In genomic region chr16:19092653-19093410, GRCh38 we compare ENCODE assay signal across 18 cellular contexts. TPM values are rescaled to one million over a fixed set of nuclear protein-coding genes. Genes with fewer than 3 reads are reported as not detected.
A peak's percentile ranks its signal among the peaks of the same experiment; 100 is the strongest.
DNase-seq lines count a peak whose midpoint lies in the region; ATAC-seq and TF ChIP-seq lines count a peak whose summit lies in the region.
"Had no signal": no experiment of that assay in that cellular context is flagged by ENCODE, and none has a peak within 500 bp of the region (broad histone marks: within the 10 kb centered on the region; RNA-seq: fewer than 3 reads in every experiment).

No MANE protein-coding gene starts in this region.

- H3K27me3 ChIP-seq in ACC112 (ENCODE audit: insufficient read depth, low read length), result no peaks in the 10 kb centered on the region
- H3K27me3 ChIP-seq in Karpas-422 (ENCODE audit: low read length), result no peaks in the 10 kb centered on the region
- H3K27me3 ChIP-seq in skeletal muscle satellite cell (ENCODE audit: control insufficient read depth, insufficient read depth, low read length), result no peaks in the 10 kb centered on the region
- H3K27me3 ChIP-seq: Peyer's patch had no signal

- peaks cover 3% of the 10 kb centered on the region for H3K27me3 Mint-ChIP-seq in dendritic cell treated with granulocyte-macrophage colony-stimulating factor and Interleukin-4, amounts not matched to agents 40 ng/mL and 50 ng/mL, for 4 days
- H3K27me3 Mint-ChIP-seq in nephron progenitor cell (ENCODE audit: low read depth, poor library complexity), result peaks cover 11% of the 10 kb centered on the region
- H3K27me3 Mint-ChIP-seq: IgD-negative memory B cell had no signal

- ATAC-seq in HG03439 (IDR thresholded peaks at IDR 0.05; ENCODE audit: unreplicated experiment), result no peak

- DNase-seq in Karpas-422, result peak; percentile 7
- no peak for DNase-seq in nephron progenitor cell
- DNase-seq in cortex of kidney (lab: John Stamatoyannopoulos, UW), result no peak
- DNase-seq: COR-L47, DMS153, NCI-H1417 treated with DMSO at 0.1 percent for 48 hours, NCI-H2029, NCI-H510A, NCI-H774, Peyer's patch, SHP77, SK-N-SH had no signal

- H3K9me3 Mint-ChIP-seq in dendritic cell treated with granulocyte-macrophage colony-stimulating factor and Interleukin-4, amounts not matched to agents 40 ng/mL and 50 ng/mL, for 4 days, result peaks cover 23% of the 10 kb centered on the region
- H3K9me3 Mint-ChIP-seq in nephron progenitor cell, result peaks cover 18% of the 10 kb centered on the region

- peaks cover 1% of the 10 kb centered on the region; the same call in 1 of the 2 replicates for H3K36me3 ChIP-seq in ACC112 (ENCODE audit: insufficient read depth, low read length)
- H3K36me3 ChIP-seq in Karpas-422 (ENCODE audit: insufficient read depth, low read length), result no peaks in the 10 kb centered on the region
- no peaks in the 10 kb centered on the region for H3K36me3 ChIP-seq in skeletal muscle satellite cell (ENCODE audit: insufficient read depth, low read length)
- H3K36me3 ChIP-seq: Peyer's patch had no signal

- H3K4me2 ChIP-seq in Karpas-422 (ENCODE audit: low read depth, low read length, poor library complexity, severe bottlenecking) (no peak overlapping the region), skeletal muscle satellite cell (ENCODE audit: low read length) (peak overlapping the region; percentile 69)
- H3K4me2 ChIP-seq: SK-N-SH had no signal

- H3K4me3 ChIP-seq in ACC112 (ENCODE audit: low read depth, low read length) (peak overlapping the region; percentile 14; the same call in 1 of the 2 replicates), Karpas-422 (ENCODE audit: low read length) (no peak overlapping the region), skeletal muscle satellite cell (ENCODE audit: low read length) (peak overlapping the region; percentile 44)
- H3K4me3 ChIP-seq: Peyer's patch had no signal

- H3K4me1 ChIP-seq in ACC112 (ENCODE audit: control insufficient read depth, insufficient read depth, low read length, unreplicated experiment), result peaks cover 10% of the 10 kb centered on the region
- H3K4me1 ChIP-seq in Karpas-422 (ENCODE audit: low read length), result no peaks in the 10 kb centered on the region
- peaks cover 14% of the 10 kb centered on the region for H3K4me1 ChIP-seq in skeletal muscle satellite cell (ENCODE audit: control insufficient read depth, insufficient read depth, low read length)

- H3K9ac ChIP-seq in Karpas-422 (ENCODE audit: low read length) (no peak overlapping the region), skeletal muscle satellite cell (ENCODE audit: low read depth, low read length) (peak overlapping the region; percentile 33)
- H3K9ac ChIP-seq: SK-N-SH had no signal

- H3K79me2 ChIP-seq in ACC112 (ENCODE audit: control insufficient read depth, insufficient read depth, low read length, unreplicated experiment), result no peaks in the 10 kb centered on the region
- H3K79me2 ChIP-seq in Karpas-422 (ENCODE audit: low read length), result no peaks in the 10 kb centered on the region

- peaks cover 16% of the 10 kb centered on the region for H3K36me3 Mint-ChIP-seq in dendritic cell treated with granulocyte-macrophage colony-stimulating factor and Interleukin-4, amounts not matched to agents 40 ng/mL and 50 ng/mL, for 4 days (ENCODE audit: low read depth)
- H3K36me3 Mint-ChIP-seq in nephron progenitor cell (ENCODE audit: low read depth), result no peaks in the 10 kb centered on the region
- H3K36me3 Mint-ChIP-seq: CD14-positive monocyte had no signal

- no peak overlapping the region for H3K4me3 Mint-ChIP-seq in dendritic cell treated with granulocyte-macrophage colony-stimulating factor and Interleukin-4, amounts not matched to agents 40 ng/mL and 50 ng/mL, for 4 days
- H3K4me3 Mint-ChIP-seq in nephron progenitor cell, result no peak overlapping the region
- H3K4me3 Mint-ChIP-seq: CD14-positive monocyte had no signal

- no peak for TF ChIP-seq CTCF in nephron progenitor cell (IDR thresholded peaks at IDR 0.05)

- H2AFZ ChIP-seq in ACC112 (ENCODE audit: low read length, unreplicated experiment), result no peak overlapping the region
- no peak overlapping the region for H2AFZ ChIP-seq in Karpas-422 (ENCODE audit: low read length)

- no peaks in the 10 kb centered on the region for H3K9me2 ChIP-seq in Karpas-422 (replicated peaks; ENCODE audit: insufficient read depth, low read length)
- H3K9me2 ChIP-seq: SK-N-SH had no signal

- intact Hi-C loops in dendritic cell treated with granulocyte-macrophage colony-stimulating factor and Interleukin-4, amounts not matched to agents 40 ng/mL and 50 ng/mL, for 4 days (cut with micrococcal nuclease), result no loop called here

- H4K20me1 ChIP-seq in Karpas-422 (ENCODE audit: insufficient read depth, low read depth, low read length), result no peaks in the 10 kb centered on the region

- peak overlapping the region; percentile 37 for H3K27ac Mint-ChIP-seq in dendritic cell treated with granulocyte-macrophage colony-stimulating factor and Interleukin-4, amounts not matched to agents 40 ng/mL and 50 ng/mL, for 4 days
- H3K27ac Mint-ChIP-seq in nephron progenitor cell, result no peak overlapping the region

- H3K27ac ChIP-seq in ACC112 (ENCODE audit: low read depth, low read length) (peak overlapping the region; percentile 90), Karpas-422 (ENCODE audit: low read length) (no peak overlapping the region)
- H3K27ac ChIP-seq: Peyer's patch had no signal

- H3K9me3 ChIP-seq in Karpas-422 (ENCODE audit: low read length), result no peaks in the 10 kb centered on the region
- no peaks in the 10 kb centered on the region for H3K9me3 ChIP-seq in skeletal muscle satellite cell (replicated peaks; ENCODE audit: low read length)
- H3K9me3 ChIP-seq: Peyer's patch, SK-N-SH had no signal

- peaks cover 41% of the 10 kb centered on the region for H3K4me1 Mint-ChIP-seq in dendritic cell treated with granulocyte-macrophage colony-stimulating factor and Interleukin-4, amounts not matched to agents 40 ng/mL and 50 ng/mL, for 4 days (ENCODE audit: low read depth)
- peaks cover 11% of the 10 kb centered on the region for H3K4me1 Mint-ChIP-seq in nephron progenitor cell

RNA-seq across cellular contexts. Expression of gene ITPRIPL2, which starts 20.9 kb away (rescaled TPM):
- not detected in 2 replicates for total RNA-seq in Karpas-422 (2014; rRNA removed; shearing (Covaris generic); ENCODE audit: low replicate concordance)
- total RNA-seq in skeletal muscle satellite cell (2012; rRNA removed), result 58.1 and 59.6 TPM in 2 replicates

RNA-seq across cellular contexts. Expression of gene COQ7, which starts 25.4 kb away (rescaled TPM):
- 6.1 and 31.7 TPM in 2 replicates for total RNA-seq in Karpas-422 (2014; rRNA removed; shearing (Covaris generic); ENCODE audit: low replicate concordance)
- total RNA-seq in skeletal muscle satellite cell (2012; rRNA removed), result 9.4 and 10.5 TPM in 2 replicates
